In the genomic region with DNA sequence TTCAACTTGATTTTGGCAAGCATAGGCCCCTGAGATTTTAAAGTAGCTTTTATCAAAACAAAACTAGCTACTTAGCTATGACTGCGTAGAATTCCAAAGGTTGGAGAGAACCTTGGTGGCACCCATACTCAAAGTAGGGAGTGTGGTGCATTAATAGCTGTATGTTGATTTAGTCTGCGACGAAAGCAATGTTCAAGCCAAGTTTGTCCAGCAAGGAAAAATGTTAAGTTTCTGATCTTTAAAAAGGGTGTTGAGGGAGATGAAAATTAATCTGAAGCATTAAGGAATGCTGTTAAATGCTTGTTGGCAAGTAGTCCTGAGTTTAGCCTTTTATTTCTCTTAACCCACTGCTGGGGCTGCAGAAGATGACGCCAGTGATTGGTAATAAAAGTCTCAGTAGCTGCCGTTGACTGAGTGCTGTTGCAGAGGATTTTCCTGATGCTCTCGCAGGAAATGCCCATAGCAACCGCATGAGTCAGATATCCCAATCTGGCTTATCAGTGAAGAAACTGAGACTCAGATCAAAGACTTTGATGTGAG, we compare ENCODE assay signal across 14 cellular contexts.
DNase-seq lines count a peak whose midpoint lies in the region; ATAC-seq and TF ChIP-seq lines count a peak whose summit lies in the region.
"Had no signal": no experiment of that assay in that cellular context is flagged by ENCODE, and none has a peak within 500 bp of the region (broad histone marks: within the 10 kb centered on the region; RNA-seq: fewer than 3 reads in every experiment).

No MANE protein-coding gene starts in this region.

- intact Hi-C loops in Caco-2 (cut with micrococcal nuclease; ENCODE audit: unreplicated experiment), result loop anchor here (2.0 kb wide), 1 partner anchor 14 kb away; no protein-coding TSS in a partner anchor

- no peaks in the 10 kb centered on the region; the same call in 1 of the 2 replicates for H3K36me3 ChIP-seq in Caco-2 (ENCODE audit: control insufficient read depth, insufficient read depth, low read length)
- H3K36me3 ChIP-seq: HAP-1, heart right ventricle had no signal

- H3K27ac Mint-ChIP-seq in Caco-2 (ENCODE audit: unreplicated experiment), result peak overlapping the region; percentile 89
- H3K27ac Mint-ChIP-seq: activated naive CD8-positive, alpha-beta T cell treated with anti-CD3 and anti-CD28 coated beads, Interleukin-2, amount 10 ng/mL, durations not matched to agents 7 days and 5 days; natural killer cell treated with Interleukin-12 subunit alpha and Interleukin-12 subunit beta and Interleukin-15 and Interleukin-18, amount 100 ng/mL, for 72 hours had no signal

- no peaks in the 10 kb centered on the region for H3K9me3 ChIP-seq in Caco-2
- H3K9me3 ChIP-seq: HAP-1, heart right ventricle had no signal

- H3K4me1 ChIP-seq in Caco-2, result peaks cover 37% of the 10 kb centered on the region

- no TSS peak for BruUV-seq in Caco-2 (replicated peaks; lab: Mats Ljungman, UMichigan)

- no peak overlapping the region for H3K4me3 ChIP-seq in Caco-2 (ENCODE audit: low read depth, low read length)
- peak overlapping the region; percentile 3 for H3K4me3 ChIP-seq in retinal pigment epithelial cell (ENCODE audit: low read length)
- H3K4me3 ChIP-seq: HAP-1, heart right ventricle had no signal

- peak; percentile 65 for ATAC-seq in SK-N-SH treated with all-trans-retinoic acid at 6 μM for 48 hours
- ATAC-seq: natural killer cell treated with Interleukin-12 subunit alpha and Interleukin-12 subunit beta and Interleukin-15 and Interleukin-18, amount 100 ng/mL, for 72 hours had no signal

- no peaks in the 10 kb centered on the region for H3K9me3 Mint-ChIP-seq in Caco-2 (ENCODE audit: unreplicated experiment)
- H3K9me3 Mint-ChIP-seq: activated naive CD8-positive, alpha-beta T cell treated with anti-CD3 and anti-CD28 coated beads, Interleukin-2, amount 10 ng/mL, durations not matched to agents 7 days and 5 days; natural killer cell treated with Interleukin-12 subunit alpha and Interleukin-12 subunit beta and Interleukin-15 and Interleukin-18, amount 100 ng/mL, for 72 hours had no signal

- H3K4me1 Mint-ChIP-seq in Caco-2 (ENCODE audit: low read depth, unreplicated experiment), result peaks cover 49% of the 10 kb centered on the region
- H3K4me1 Mint-ChIP-seq: activated naive CD8-positive, alpha-beta T cell treated with anti-CD3 and anti-CD28 coated beads, Interleukin-2, amount 10 ng/mL, durations not matched to agents 7 days and 5 days had no signal

- TF ChIP-seq CTCF in Caco-2 (IDR thresholded peaks at IDR 0.05; ENCODE audit: insufficient read depth in 1 of 2, low read depth in 1 of 2, low read length in 1 of 2, severe bottlenecking in 1 of 2, unreplicated experiment in 1 of 2) (no peak), retinal pigment epithelial cell (conservative IDR thresholded peaks at IDR 0.05; ENCODE audit: low read depth, low read length) (no peak)

- CTCF ChIA-PET in Caco-2 (lab: Charles Lee), result no interaction called here

- POLR2A ChIA-PET in Caco-2 (lab: Charles Lee), result no interaction called here

- no peaks in the 10 kb centered on the region for H3K27me3 Mint-ChIP-seq in Caco-2 (ENCODE audit: insufficient read depth, unreplicated experiment)

- H3K4me3 Mint-ChIP-seq in Caco-2 (ENCODE audit: unreplicated experiment), result no peak overlapping the region
- H3K4me3 Mint-ChIP-seq: activated naive CD8-positive, alpha-beta T cell treated with anti-CD3 and anti-CD28 coated beads, Interleukin-2, amount 10 ng/mL, durations not matched to agents 7 days and 5 days; natural killer cell treated with Interleukin-12 subunit alpha and Interleukin-12 subunit beta and Interleukin-15 and Interleukin-18, amount 100 ng/mL, for 72 hours had no signal

- H3K36me3 Mint-ChIP-seq in Caco-2 (ENCODE audit: insufficient read depth, unreplicated experiment), result peaks cover 27% of the 10 kb centered on the region
- H3K36me3 Mint-ChIP-seq: activated naive CD8-positive, alpha-beta T cell treated with anti-CD3 and anti-CD28 coated beads, Interleukin-2, amount 10 ng/mL, durations not matched to agents 7 days and 5 days; natural killer cell treated with Interleukin-12 subunit alpha and Interleukin-12 subunit beta and Interleukin-15 and Interleukin-18, amount 100 ng/mL, for 72 hours had no signal

- DNase-seq in Caco-2 (peak; percentile 53 to 63), fibroblast of the conjunctiva (ENCODE audit: low read depth) (peak; percentile 43), retinal pigment epithelial cell (ENCODE audit: low read depth) (peak; percentile 88), NCI-H748 treated with DMSO at 0.1 percent for 48 hours (lab: John Stamatoyannopoulos, UW) (no peak), globus pallidus (ENCODE audit: low spot score) (no peak), SIG-M5 (lab: John Stamatoyannopoulos, UW) (no peak)
- no peak for DNase-seq in activated CD4-positive, CD25-positive, alpha-beta regulatory T cell (lab: John Stamatoyannopoulos, UW)
- DNase-seq: activated CD4-positive, alpha-beta T cell treated with anti-CD3 and anti-CD28 coated beads, Interleukin-2, amount 50 U/mL, for 1 hour; activated naive CD8-positive, alpha-beta T cell treated with anti-CD3 and anti-CD28 coated beads, Interleukin-2, amount 10 ng/mL, durations not matched to agents 7 days and 5 days; heart right ventricle; NCI-H1930 had no signal

- H3K27me3 ChIP-seq in Caco-2 (replicated peaks; ENCODE audit: control insufficient read depth, insufficient read depth, low read length), result no peaks in the 10 kb centered on the region
- H3K27me3 ChIP-seq: heart right ventricle had no signal

TF ChIP-seq in SK-N-SH treated with all-trans-retinoic acid at 6 μM for 48 hours, 23 proteins besides CTCF, POLR2A, EP300 and RAD21:
- TF ChIP-seq CSDC2 (CRISPR knock-in tag; IDR thresholded peaks at IDR 0.05), result no peak
- TF ChIP-seq ISL1 (CRISPR knock-in tag; IDR thresholded peaks at IDR 0.05), result peak; percentile 78

Comparison
In these comparisons a context has a peak if more than half of its experiments do, and no peak if none do; other contexts are left out.
1. DNase-seq: peak in Caco-2 (2 of 2), fibroblast of the conjunctiva (single experiment) and retinal pigment epithelial cell (single experiment); none in NCI-H748 treated with DMSO at 0.1 percent for 48 hours (single experiment), globus pallidus (single experiment), activated CD4-positive, CD25-positive, alpha-beta regulatory T cell (0 of 4) and SIG-M5 (single experiment).